In the genomic region with DNA sequence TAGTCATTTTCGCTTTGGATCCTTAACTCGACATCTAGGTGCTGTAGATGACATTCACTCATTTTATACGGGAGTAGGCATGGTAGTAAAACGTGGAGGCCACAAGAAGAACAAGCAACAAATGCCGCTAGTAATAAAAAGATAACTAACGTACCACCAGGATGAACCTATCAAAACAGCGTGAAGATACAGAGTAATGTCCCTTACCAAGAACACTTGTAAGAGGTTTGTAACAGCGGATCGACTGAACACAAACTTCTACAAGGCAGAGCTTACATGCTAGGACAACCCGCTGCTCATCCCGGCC, we compare ENCODE assay signal across 8 cellular contexts. TPM values are rescaled to one million over a fixed set of nuclear protein-coding genes. Genes with fewer than 3 reads are reported as not detected.
DNase-seq lines count a peak whose midpoint lies in the region; ATAC-seq and TF ChIP-seq lines count a peak whose summit lies in the region.

No MANE protein-coding gene starts in this region.

- no peaks in the 10 kb centered on the region for H3K27me3 Mint-ChIP-seq in activated CD4-positive, alpha-beta memory T cell treated with anti-CD3 and anti-CD28 coated beads for 36 hours

- peak; percentile 11 for ATAC-seq in GM21786 (IDR thresholded peaks at IDR 0.05; ENCODE audit: unreplicated experiment)
- ATAC-seq in stimulated activated naive CD8-positive, alpha-beta T cell treated with anti-CD3 and anti-CD28 coated beads, Interleukin-15, Interleukin-2, amounts not matched to agents 100 U/mL and 50 U/mL, for 24 hours, result peak; percentile 10

- no peaks in the 10 kb centered on the region for H3K27me3 ChIP-seq in iPS-15b (ENCODE audit: control insufficient read depth, insufficient read depth, low read length)

- peaks cover 10% of the 10 kb centered on the region for H3K4me1 ChIP-seq in iPS-15b (ENCODE audit: control insufficient read depth, insufficient read depth, low read length)

- H3K27ac Mint-ChIP-seq in activated CD4-positive, alpha-beta memory T cell treated with anti-CD3 and anti-CD28 coated beads for 36 hours, result peak overlapping the region; percentile 93

- intact Hi-C loops in activated CD4-positive, alpha-beta memory T cell treated with anti-CD3 and anti-CD28 coated beads for 36 hours (cut with micrococcal nuclease), result loop anchor here (2.0 to 10.0 kb wide), 2 partner anchors 17 to 1887 kb away; a partner anchor contains a TSS

- H3K9me3 Mint-ChIP-seq in activated CD4-positive, alpha-beta memory T cell treated with anti-CD3 and anti-CD28 coated beads for 36 hours, result no peaks in the 10 kb centered on the region

- TF ChIP-seq CTCF in AG04449 (IDR thresholded peaks at IDR 0.05; ENCODE audit: insufficient read depth, low read length, missing control alignments), result no peak

- DNase-seq in AG04449 (ENCODE audit: low read depth, low spot score) (no peak), NCI-H524 treated with DMSO at 0.1 percent for 48 hours (lab: John Stamatoyannopoulos, UW) (no peak), NOMO-1 treated with DMSO at 0.1 percent for 48 hours (lab: John Stamatoyannopoulos, UW; ENCODE audit: unreplicated experiment) (no peak)
- DNase-seq in activated CD4-positive, alpha-beta memory T cell treated with anti-CD3 and anti-CD28 coated beads for 36 hours, result no peak
- no peak for DNase-seq in stimulated activated naive CD8-positive, alpha-beta T cell treated with anti-CD3 and anti-CD28 coated beads, Interleukin-15, Interleukin-2, amounts not matched to agents 100 U/mL and 50 U/mL, for 24 hours
- DNase-seq in stimulated activated CD4-positive, alpha-beta T cell treated with anti-CD3 and anti-CD28 coated beads, Interleukin-12 subunit alpha, Interleukin-12 subunit beta, amount 100 ng/mL, for 4 hours, result no peak

- H3K9ac ChIP-seq in iPS-15b (ENCODE audit: low read depth, low read length), result peak overlapping the region; percentile 87

- POLR2A ChIA-PET in AG04449 (lab: Yijun Ruan, JAX), result no interaction called here
- POLR2A ChIA-PET in activated CD4-positive, alpha-beta memory T cell treated with anti-CD3 and anti-CD28 coated beads for 36 hours (lab: Charles Lee), result interaction anchor here (1.7 kb wide), 1 partner anchor 11 kb away, joined by 4 read pairs; no protein-coding TSS in a partner anchor

- no peaks in the 10 kb centered on the region for H3K36me3 ChIP-seq in iPS-15b (ENCODE audit: control insufficient read depth, insufficient read depth, low read length)

- H3K9me3 ChIP-seq in iPS-15b (ENCODE audit: control insufficient read depth, insufficient read depth, low read length), result no peaks in the 10 kb centered on the region

- H3K36me3 Mint-ChIP-seq in activated CD4-positive, alpha-beta memory T cell treated with anti-CD3 and anti-CD28 coated beads for 36 hours, result peaks cover 30% of the 10 kb centered on the region

- H3K4me3 ChIP-seq in AG04449 (ENCODE audit: low read depth, low read length) (peak overlapping the region; percentile 80), iPS-15b (ENCODE audit: low read depth, low read length) (peak overlapping the region; percentile 88)

- H3K4me1 Mint-ChIP-seq in activated CD4-positive, alpha-beta memory T cell treated with anti-CD3 and anti-CD28 coated beads for 36 hours (ENCODE audit: low read depth), result peaks cover 46% of the 10 kb centered on the region

- peak overlapping the region; percentile 98 for H3K4me3 Mint-ChIP-seq in activated CD4-positive, alpha-beta memory T cell treated with anti-CD3 and anti-CD28 coated beads for 36 hours

- CTCF ChIA-PET in AG04449 (lab: Yijun Ruan, JAX), result interaction anchor here (1.5 kb wide), 1 partner anchor 17 kb away, joined by 6 read pairs; no protein-coding TSS in a partner anchor
- CTCF ChIA-PET in activated CD4-positive, alpha-beta memory T cell treated with anti-CD3 and anti-CD28 coated beads for 36 hours (lab: Charles Lee), result interaction anchor here (1.6 kb wide), 1 partner anchor 17 kb away, joined by 5 read pairs; no protein-coding TSS in a partner anchor

RNA-seq across cellular contexts. Expression of a gene that starts 0.7 kb away (rescaled TPM):
- total RNA-seq in activated CD4-positive, alpha-beta memory T cell treated with anti-CD3 and anti-CD28 coated beads for 36 hours, result 10 to 100 TPM; 62.6 to 71.0 TPM
